Comparison of ENCODE assay signal across 23 cellular contexts in the genomic region with DNA sequence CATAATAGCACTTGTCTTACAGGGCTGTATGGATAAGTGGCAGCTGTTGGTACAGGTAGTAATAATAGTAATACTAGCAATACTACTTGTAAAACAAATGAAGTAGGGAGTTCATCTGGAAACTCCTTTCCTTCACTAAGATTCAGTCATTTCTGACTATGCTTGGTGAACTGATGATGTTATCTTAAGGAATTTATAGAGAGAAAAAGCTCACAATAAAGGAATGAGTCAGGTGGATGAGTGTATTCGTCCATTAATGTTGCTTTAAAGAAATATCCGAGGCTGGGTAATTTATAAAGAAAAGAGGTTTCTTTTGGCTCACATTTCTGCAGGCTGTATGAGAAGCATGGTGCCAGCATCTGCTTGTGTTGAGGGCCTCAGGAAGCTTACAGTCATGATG.
A peak's percentile ranks its signal among the peaks of the same experiment; 100 is the strongest.
DNase-seq lines count a peak whose midpoint lies in the region; ATAC-seq, FAIRE-seq and TF ChIP-seq lines count a peak whose summit lies in the region.
"Had no signal": no experiment of that assay in that cellular context is flagged by ENCODE, and none has a peak within 500 bp of the region (broad histone marks: within the 10 kb centered on the region; RNA-seq: fewer than 3 reads in every experiment).

No MANE protein-coding gene starts in this region.

- no peaks in the 10 kb centered on the region for H3K4me1 ChIP-seq in astrocyte (ENCODE audit: insufficient read depth, low read length)
- H3K4me1 ChIP-seq in foreskin keratinocyte: peaks cover 4% of the 10 kb centered on the region
- H3K4me1 ChIP-seq: BLaER1 treated with 17β-estradiol and CSF1 and Interleukin-3, amounts not matched to agents 10 nM and 100 nM; SJCRH30 had no signal

- H3K36me3 ChIP-seq in astrocyte (ENCODE audit: insufficient read depth, low read length) (no peaks in the 10 kb centered on the region), WERI-Rb-1 (no peaks in the 10 kb centered on the region)
- H3K36me3 ChIP-seq: BLaER1 treated with 17β-estradiol and CSF1 and Interleukin-3, amounts not matched to agents 10 nM and 100 nM; SJCRH30 had no signal

- ATAC-seq in foreskin keratinocyte (peak; percentile 94), HG02610 (IDR thresholded peaks at IDR 0.05; ENCODE audit: unreplicated experiment) (no peak)
- ATAC-seq: GM12878 had no signal

- no peak overlapping the region for H3K27ac Mint-ChIP-seq in astrocyte (ENCODE audit: unreplicated experiment)
- no peak overlapping the region for H3K27ac Mint-ChIP-seq in activated CD4-positive, alpha-beta memory T cell treated with anti-CD3 and anti-CD28 coated beads for 36 hours
- H3K27ac Mint-ChIP-seq: CD8-positive, alpha-beta memory T cell had no signal

- no peak overlapping the region for H3K9ac ChIP-seq in astrocyte (ENCODE audit: low read length)
- H3K9ac ChIP-seq: BLaER1 treated with 17β-estradiol and CSF1 and Interleukin-3, amounts not matched to agents 10 nM and 100 nM had no signal

- no peak overlapping the region for H3K4me3 ChIP-seq in astrocyte (ENCODE audit: insufficient read depth, low read depth, low read length)
- no peak overlapping the region for H3K4me3 ChIP-seq in WERI-Rb-1 (ENCODE audit: low read depth, low read length)
- H3K4me3 ChIP-seq: BLaER1 treated with 17β-estradiol and CSF1 and Interleukin-3, amounts not matched to agents 10 nM and 100 nM; GM12878; SJCRH30 had no signal

- no peak for FAIRE-seq in astrocyte (lab: Jason Lieb, UNC)
- FAIRE-seq: A204.1, D721Med, GM12878 had no signal

- no peaks in the 10 kb centered on the region for H3K9me3 ChIP-seq in astrocyte (ENCODE audit: insufficient read depth, low read depth, low read length)
- no peaks in the 10 kb centered on the region for H3K9me3 ChIP-seq in WERI-Rb-1 (ENCODE audit: severe bottlenecking)
- H3K9me3 ChIP-seq: SJCRH30 had no signal

- no peak overlapping the region for H3K4me2 ChIP-seq in astrocyte (ENCODE audit: low read length)
- H3K4me2 ChIP-seq: BLaER1 treated with 17β-estradiol and CSF1 and Interleukin-3, amounts not matched to agents 10 nM and 100 nM had no signal

- no peaks in the 10 kb centered on the region for H3K36me3 Mint-ChIP-seq in astrocyte (ENCODE audit: low read depth, unreplicated experiment)
- no peaks in the 10 kb centered on the region for H3K36me3 Mint-ChIP-seq in activated CD4-positive, alpha-beta memory T cell treated with anti-CD3 and anti-CD28 coated beads for 36 hours
- H3K36me3 Mint-ChIP-seq: CD8-positive, alpha-beta memory T cell had no signal

- no peaks in the 10 kb centered on the region for H3K27me3 Mint-ChIP-seq in astrocyte (ENCODE audit: low read depth, unreplicated experiment)
- no peaks in the 10 kb centered on the region for H3K27me3 Mint-ChIP-seq in activated CD4-positive, alpha-beta memory T cell treated with anti-CD3 and anti-CD28 coated beads for 36 hours

- no peaks in the 10 kb centered on the region for H4K20me1 ChIP-seq in astrocyte (ENCODE audit: insufficient read depth, low read length)
- H4K20me1 ChIP-seq: BLaER1 treated with 17β-estradiol and CSF1 and Interleukin-3, amounts not matched to agents 10 nM and 100 nM had no signal

- DNase-seq in ELR (ENCODE audit: low read depth) (peak; percentile 80), LHCN-M2 (ENCODE audit: low read depth) (peak; percentile 10), astrocyte (ENCODE audit: low read depth) (peak; percentile 35), foreskin keratinocyte (peak; percentile 53 to 84), NCI-H2029 (lab: John Stamatoyannopoulos, UW) (no peak), WERI-Rb-1 (no peak)
- DNase-seq in activated CD4-positive, alpha-beta memory T cell treated with anti-CD3 and anti-CD28 coated beads for 36 hours: no peak
- DNase-seq: CD8-positive, alpha-beta memory T cell; DMS79; GDM1; KG1; NCI-H1092 treated with DMSO at 0.1 percent for 48 hours; NCI-H187; NCI-H446; NCI-H69; RPMI8226; SJCRH30 had no signal

- no peak overlapping the region for H2AFZ ChIP-seq in astrocyte (ENCODE audit: low read depth, low read length)

- CTCF ChIA-PET in activated CD4-positive, alpha-beta memory T cell treated with anti-CD3 and anti-CD28 coated beads for 36 hours (lab: Charles Lee): no interaction called here

- TF ChIP-seq CTCF in astrocyte (IDR thresholded peaks at IDR 0.05; ENCODE audit: insufficient read depth, low read depth, low read length) (no peak), foreskin keratinocyte (conservative IDR thresholded peaks at IDR 0.05) (no peak), WERI-Rb-1 (IDR thresholded peaks at IDR 0.05; ENCODE audit: low read depth, low read length) (no peak)

- intact Hi-C loops in activated CD4-positive, alpha-beta memory T cell treated with anti-CD3 and anti-CD28 coated beads for 36 hours (cut with micrococcal nuclease): no loop called here

- H3K4me3 Mint-ChIP-seq in astrocyte (ENCODE audit: unreplicated experiment): no peak overlapping the region
- H3K4me3 Mint-ChIP-seq in activated CD4-positive, alpha-beta memory T cell treated with anti-CD3 and anti-CD28 coated beads for 36 hours: no peak overlapping the region
- H3K4me3 Mint-ChIP-seq: CD8-positive, alpha-beta memory T cell had no signal

- H3K79me2 ChIP-seq in astrocyte (ENCODE audit: insufficient read depth, low read length): no peaks in the 10 kb centered on the region

- no peak overlapping the region for H3K27ac ChIP-seq in astrocyte (ENCODE audit: low read depth, low read length)
- peak overlapping the region; percentile 76 for H3K27ac ChIP-seq in foreskin keratinocyte
- no peak overlapping the region for H3K27ac ChIP-seq in WERI-Rb-1
- H3K27ac ChIP-seq: BLaER1 treated with 17β-estradiol and CSF1 and Interleukin-3, amounts not matched to agents 10 nM and 100 nM; HL-60; SJCRH30 had no signal

- POLR2A ChIA-PET in activated CD4-positive, alpha-beta memory T cell treated with anti-CD3 and anti-CD28 coated beads for 36 hours (lab: Charles Lee): no interaction called here

- H3K9me3 Mint-ChIP-seq in astrocyte (ENCODE audit: unreplicated experiment): peaks cover 5% of the 10 kb centered on the region
- H3K9me3 Mint-ChIP-seq in activated CD4-positive, alpha-beta memory T cell treated with anti-CD3 and anti-CD28 coated beads for 36 hours: no peaks in the 10 kb centered on the region

- no peaks in the 10 kb centered on the region for H3K27me3 ChIP-seq in astrocyte (ENCODE audit: insufficient read depth, low read length)
- no peaks in the 10 kb centered on the region for H3K27me3 ChIP-seq in foreskin keratinocyte
- no peaks in the 10 kb centered on the region for H3K27me3 ChIP-seq in WERI-Rb-1 (ENCODE audit: insufficient read depth, low read depth, severe bottlenecking)
- H3K27me3 ChIP-seq: BLaER1 treated with 17β-estradiol and CSF1 and Interleukin-3, amounts not matched to agents 10 nM and 100 nM; SJCRH30 had no signal

- H3K4me1 Mint-ChIP-seq in astrocyte (ENCODE audit: low read depth, unreplicated experiment): peaks cover 4% of the 10 kb centered on the region
- no peaks in the 10 kb centered on the region for H3K4me1 Mint-ChIP-seq in activated CD4-positive, alpha-beta memory T cell treated with anti-CD3 and anti-CD28 coated beads for 36 hours (ENCODE audit: low read depth)
- H3K4me1 Mint-ChIP-seq: CD8-positive, alpha-beta memory T cell had no signal

Comparison
In these comparisons a context has a peak if more than half of its experiments do, and no peak if none do; other contexts are left out.
1. DNase-seq: peak in ELR (single experiment), LHCN-M2 (single experiment), astrocyte (single experiment) and foreskin keratinocyte (2 of 2); none in NCI-H2029 (single experiment), WERI-Rb-1 (single experiment) and activated CD4-positive, alpha-beta memory T cell treated with anti-CD3 and anti-CD28 coated beads for 36 hours (single experiment).